In the genomic region with DNA sequence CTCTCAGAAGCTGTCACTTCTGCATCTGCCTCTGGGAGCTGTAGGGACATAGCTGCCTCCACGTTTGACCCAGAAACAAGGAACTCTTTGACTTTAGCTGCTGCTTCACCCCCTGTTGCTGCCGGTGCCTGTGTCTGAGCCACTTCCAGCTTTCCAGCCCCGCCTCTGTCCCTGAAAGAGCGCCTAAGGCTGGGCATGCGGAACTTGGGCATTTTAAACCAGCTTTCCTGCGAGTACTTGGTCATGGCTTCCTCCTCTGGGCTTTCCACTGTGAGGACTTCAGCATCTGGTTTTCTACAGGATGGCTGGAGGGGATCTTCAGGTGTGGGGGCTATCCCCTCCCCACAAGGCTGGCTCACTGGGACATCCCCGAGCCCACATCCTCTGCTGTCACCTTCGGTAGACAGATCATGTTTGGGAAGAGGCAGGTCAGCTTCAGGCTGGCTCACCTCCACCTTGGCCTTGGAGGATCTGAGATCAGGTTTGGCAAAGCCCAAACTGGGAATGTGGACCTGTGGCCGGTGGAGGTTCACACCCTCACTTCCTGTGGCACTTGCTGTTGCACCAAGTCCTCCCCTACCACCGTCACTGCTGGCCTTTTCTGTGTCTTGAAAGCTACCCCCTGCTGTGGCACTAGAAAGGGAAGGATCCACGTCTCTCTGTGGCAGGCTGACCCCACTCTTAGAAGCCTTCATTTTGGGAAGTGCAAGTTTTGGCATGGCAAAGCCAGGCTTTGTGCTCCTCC, we compare ENCODE assay signal across 1 cellular context.
TF ChIP-seq lines count a peak whose summit lies in the region.

No MANE protein-coding gene starts in this region.

TF ChIP-seq in WTC11, 78 proteins besides CTCF, POLR2A, EP300 and RAD21 (continued from another document):
- TF ChIP-seq, protein P1, sequence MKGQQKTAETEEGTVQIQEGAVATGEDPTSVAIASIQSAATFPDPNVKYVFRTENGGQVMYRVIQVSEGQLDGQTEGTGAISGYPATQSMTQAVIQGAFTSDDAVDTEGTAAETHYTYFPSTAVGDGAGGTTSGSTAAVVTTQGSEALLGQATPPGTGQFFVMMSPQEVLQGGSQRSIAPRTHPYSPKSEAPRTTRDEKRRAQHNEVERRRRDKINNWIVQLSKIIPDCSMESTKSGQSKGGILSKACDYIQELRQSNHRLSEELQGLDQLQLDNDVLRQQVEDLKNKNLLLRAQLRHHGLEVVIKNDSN (CRISPR knock-in tag; IDR thresholded peaks at IDR 0.05): no peak
- TF ChIP-seq, protein P2, sequence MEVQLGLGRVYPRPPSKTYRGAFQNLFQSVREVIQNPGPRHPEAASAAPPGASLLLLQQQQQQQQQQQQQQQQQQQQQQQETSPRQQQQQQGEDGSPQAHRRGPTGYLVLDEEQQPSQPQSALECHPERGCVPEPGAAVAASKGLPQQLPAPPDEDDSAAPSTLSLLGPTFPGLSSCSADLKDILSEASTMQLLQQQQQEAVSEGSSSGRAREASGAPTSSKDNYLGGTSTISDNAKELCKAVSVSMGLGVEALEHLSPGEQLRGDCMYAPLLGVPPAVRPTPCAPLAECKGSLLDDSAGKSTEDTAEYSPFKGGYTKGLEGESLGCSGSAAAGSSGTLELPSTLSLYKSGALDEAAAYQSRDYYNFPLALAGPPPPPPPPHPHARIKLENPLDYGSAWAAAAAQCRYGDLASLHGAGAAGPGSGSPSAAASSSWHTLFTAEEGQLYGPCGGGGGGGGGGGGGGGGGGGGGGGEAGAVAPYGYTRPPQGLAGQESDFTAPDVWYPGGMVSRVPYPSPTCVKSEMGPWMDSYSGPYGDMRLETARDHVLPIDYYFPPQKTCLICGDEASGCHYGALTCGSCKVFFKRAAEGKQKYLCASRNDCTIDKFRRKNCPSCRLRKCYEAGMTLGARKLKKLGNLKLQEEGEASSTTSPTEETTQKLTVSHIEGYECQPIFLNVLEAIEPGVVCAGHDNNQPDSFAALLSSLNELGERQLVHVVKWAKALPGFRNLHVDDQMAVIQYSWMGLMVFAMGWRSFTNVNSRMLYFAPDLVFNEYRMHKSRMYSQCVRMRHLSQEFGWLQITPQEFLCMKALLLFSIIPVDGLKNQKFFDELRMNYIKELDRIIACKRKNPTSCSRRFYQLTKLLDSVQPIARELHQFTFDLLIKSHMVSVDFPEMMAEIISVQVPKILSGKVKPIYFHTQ (CRISPR knock-in tag; IDR thresholded peaks at IDR 0.05): no peak
- TF ChIP-seq, protein P3, sequence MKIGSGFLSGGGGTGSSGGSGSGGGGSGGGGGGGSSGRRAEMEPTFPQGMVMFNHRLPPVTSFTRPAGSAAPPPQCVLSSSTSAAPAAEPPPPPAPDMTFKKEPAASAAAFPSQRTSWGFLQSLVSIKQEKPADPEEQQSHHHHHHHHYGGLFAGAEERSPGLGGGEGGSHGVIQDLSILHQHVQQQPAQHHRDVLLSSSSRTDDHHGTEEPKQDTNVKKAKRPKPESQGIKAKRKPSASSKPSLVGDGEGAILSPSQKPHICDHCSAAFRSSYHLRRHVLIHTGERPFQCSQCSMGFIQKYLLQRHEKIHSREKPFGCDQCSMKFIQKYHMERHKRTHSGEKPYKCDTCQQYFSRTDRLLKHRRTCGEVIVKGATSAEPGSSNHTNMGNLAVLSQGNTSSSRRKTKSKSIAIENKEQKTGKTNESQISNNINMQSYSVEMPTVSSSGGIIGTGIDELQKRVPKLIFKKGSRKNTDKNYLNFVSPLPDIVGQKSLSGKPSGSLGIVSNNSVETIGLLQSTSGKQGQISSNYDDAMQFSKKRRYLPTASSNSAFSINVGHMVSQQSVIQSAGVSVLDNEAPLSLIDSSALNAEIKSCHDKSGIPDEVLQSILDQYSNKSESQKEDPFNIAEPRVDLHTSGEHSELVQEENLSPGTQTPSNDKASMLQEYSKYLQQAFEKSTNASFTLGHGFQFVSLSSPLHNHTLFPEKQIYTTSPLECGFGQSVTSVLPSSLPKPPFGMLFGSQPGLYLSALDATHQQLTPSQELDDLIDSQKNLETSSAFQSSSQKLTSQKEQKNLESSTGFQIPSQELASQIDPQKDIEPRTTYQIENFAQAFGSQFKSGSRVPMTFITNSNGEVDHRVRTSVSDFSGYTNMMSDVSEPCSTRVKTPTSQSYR (CRISPR knock-in tag; IDR thresholded peaks at IDR 0.05): no peak
- TF ChIP-seq, protein P4, sequence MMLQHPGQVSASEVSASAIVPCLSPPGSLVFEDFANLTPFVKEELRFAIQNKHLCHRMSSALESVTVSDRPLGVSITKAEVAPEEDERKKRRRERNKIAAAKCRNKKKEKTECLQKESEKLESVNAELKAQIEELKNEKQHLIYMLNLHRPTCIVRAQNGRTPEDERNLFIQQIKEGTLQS (CRISPR knock-in tag; conservative IDR thresholded peaks at IDR 0.05): no peak
- no peak for TF ChIP-seq ZNF219 (CRISPR knock-in tag; IDR thresholded peaks at IDR 0.05; ENCODE audit: borderline replicate concordance)
- TF ChIP-seq, protein P5, sequence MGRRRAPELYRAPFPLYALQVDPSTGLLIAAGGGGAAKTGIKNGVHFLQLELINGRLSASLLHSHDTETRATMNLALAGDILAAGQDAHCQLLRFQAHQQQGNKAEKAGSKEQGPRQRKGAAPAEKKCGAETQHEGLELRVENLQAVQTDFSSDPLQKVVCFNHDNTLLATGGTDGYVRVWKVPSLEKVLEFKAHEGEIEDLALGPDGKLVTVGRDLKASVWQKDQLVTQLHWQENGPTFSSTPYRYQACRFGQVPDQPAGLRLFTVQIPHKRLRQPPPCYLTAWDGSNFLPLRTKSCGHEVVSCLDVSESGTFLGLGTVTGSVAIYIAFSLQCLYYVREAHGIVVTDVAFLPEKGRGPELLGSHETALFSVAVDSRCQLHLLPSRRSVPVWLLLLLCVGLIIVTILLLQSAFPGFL (CRISPR knock-in tag; IDR thresholded peaks at IDR 0.05; ENCODE audit: borderline replicate concordance): no peak
- TF ChIP-seq GRHL2 (CRISPR knock-in tag; IDR thresholded peaks at IDR 0.05; ENCODE audit: insufficient replicate concordance, severe bottlenecking): no peak
- TF ChIP-seq CREM (CRISPR knock-in tag; IDR thresholded peaks at IDR 0.05): no peak
- no peak for TF ChIP-seq GTF2I (CRISPR knock-in tag; conservative IDR thresholded peaks at IDR 0.05)
- no peak for TF ChIP-seq ZNF232 (CRISPR knock-in tag; IDR thresholded peaks at IDR 0.05)
- TF ChIP-seq NFATC4 (CRISPR knock-in tag; IDR thresholded peaks at IDR 0.05): no peak
- TF ChIP-seq, protein P6, sequence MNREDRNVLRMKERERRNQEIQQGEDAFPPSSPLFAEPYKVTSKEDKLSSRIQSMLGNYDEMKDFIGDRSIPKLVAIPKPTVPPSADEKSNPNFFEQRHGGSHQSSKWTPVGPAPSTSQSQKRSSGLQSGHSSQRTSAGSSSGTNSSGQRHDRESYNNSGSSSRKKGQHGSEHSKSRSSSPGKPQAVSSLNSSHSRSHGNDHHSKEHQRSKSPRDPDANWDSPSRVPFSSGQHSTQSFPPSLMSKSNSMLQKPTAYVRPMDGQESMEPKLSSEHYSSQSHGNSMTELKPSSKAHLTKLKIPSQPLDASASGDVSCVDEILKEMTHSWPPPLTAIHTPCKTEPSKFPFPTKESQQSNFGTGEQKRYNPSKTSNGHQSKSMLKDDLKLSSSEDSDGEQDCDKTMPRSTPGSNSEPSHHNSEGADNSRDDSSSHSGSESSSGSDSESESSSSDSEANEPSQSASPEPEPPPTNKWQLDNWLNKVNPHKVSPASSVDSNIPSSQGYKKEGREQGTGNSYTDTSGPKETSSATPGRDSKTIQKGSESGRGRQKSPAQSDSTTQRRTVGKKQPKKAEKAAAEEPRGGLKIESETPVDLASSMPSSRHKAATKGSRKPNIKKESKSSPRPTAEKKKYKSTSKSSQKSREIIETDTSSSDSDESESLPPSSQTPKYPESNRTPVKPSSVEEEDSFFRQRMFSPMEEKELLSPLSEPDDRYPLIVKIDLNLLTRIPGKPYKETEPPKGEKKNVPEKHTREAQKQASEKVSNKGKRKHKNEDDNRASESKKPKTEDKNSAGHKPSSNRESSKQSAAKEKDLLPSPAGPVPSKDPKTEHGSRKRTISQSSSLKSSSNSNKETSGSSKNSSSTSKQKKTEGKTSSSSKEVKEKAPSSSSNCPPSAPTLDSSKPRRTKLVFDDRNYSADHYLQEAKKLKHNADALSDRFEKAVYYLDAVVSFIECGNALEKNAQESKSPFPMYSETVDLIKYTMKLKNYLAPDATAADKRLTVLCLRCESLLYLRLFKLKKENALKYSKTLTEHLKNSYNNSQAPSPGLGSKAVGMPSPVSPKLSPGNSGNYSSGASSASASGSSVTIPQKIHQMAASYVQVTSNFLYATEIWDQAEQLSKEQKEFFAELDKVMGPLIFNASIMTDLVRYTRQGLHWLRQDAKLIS (CRISPR knock-in tag; IDR thresholded peaks at IDR 0.05; ENCODE audit: borderline replicate concordance): no peak
- TF ChIP-seq, protein P7, sequence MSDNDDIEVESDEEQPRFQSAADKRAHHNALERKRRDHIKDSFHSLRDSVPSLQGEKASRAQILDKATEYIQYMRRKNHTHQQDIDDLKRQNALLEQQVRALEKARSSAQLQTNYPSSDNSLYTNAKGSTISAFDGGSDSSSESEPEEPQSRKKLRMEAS (CRISPR knock-in tag; IDR thresholded peaks at IDR 0.05): no peak
- no peak for TF ChIP-seq NFYB (CRISPR knock-in tag; conservative IDR thresholded peaks at IDR 0.05; ENCODE audit: low read depth)
